ENCODE assay signal across 16 cellular contexts in genomic region chr6:125913145-125913544, GRCh38. TPM values are rescaled to one million over a fixed set of nuclear protein-coding genes. Genes with fewer than 3 reads are reported as not detected.
A peak's percentile ranks its signal among the peaks of the same experiment; 100 is the strongest.
DNase-seq lines count a peak whose midpoint lies in the region; ATAC-seq, FAIRE-seq and TF ChIP-seq lines count a peak whose summit lies in the region.
"Had no signal": no experiment of that assay in that cellular context is flagged by ENCODE, and none has a peak within 500 bp of the region (broad histone marks: within the 10 kb centered on the region; RNA-seq: fewer than 3 reads in every experiment).

No MANE protein-coding gene starts in this region.

- H2AK9ac ChIP-seq in IMR-90 (replicated peaks; ENCODE audit: low read depth, low read length, poor library complexity): no peak overlapping the region

- H4K8ac ChIP-seq in IMR-90 (ENCODE audit: low read depth in 2 of 2, low read length in 2 of 2) (no peak overlapping the region), mesendoderm (ENCODE audit: low read depth, low read length) (no peak overlapping the region)

- H3K56ac ChIP-seq in IMR-90 (ENCODE audit: extremely low read depth, insufficient read depth, low read length): no peak overlapping the region
- no peak overlapping the region for H3K56ac ChIP-seq in mesendoderm (ENCODE audit: low read length)

- CTCF ChIA-PET in A549 (lab: Yijun Ruan, JAX) (interaction anchor here (2.2 to 14.7 kb wide), 2 partner anchors 13 to 41 kb away, joined by 13 to 148 read pairs; partner anchors contain the start of gene HINT3), IMR-90 (lab: Yijun Ruan, JAX) (no interaction called here)

- TF ChIP-seq CTCF in A549 (IDR thresholded peaks at IDR 0.05) (no peak), IMR-90 (conservative IDR thresholded peaks at IDR 0.05; ENCODE audit: low read depth, low read length) (no peak), brain microvascular endothelial cell (IDR thresholded peaks at IDR 0.05; ENCODE audit: low read depth, low read length, missing control alignments) (no peak), lower lobe of right lung (IDR thresholded peaks at IDR 0.05) (no peak)

- H3K4ac ChIP-seq in IMR-90 (ENCODE audit: low read depth, low read length): no peak overlapping the region
- H3K4ac ChIP-seq in mesendoderm (ENCODE audit: low read depth, low read length): no peak overlapping the region

- 71% methylated on average over 1 of the region's 1 CpG for WGBS in A549 (ENCODE audit: missing lambda C conversion rate)
- no CpG with 5 or more reads among the region's 1 CpG for WGBS in IMR-90 (ENCODE audit: extremely low coverage in 2 of 2, insufficient read length in 1 of 2), 2 experiments
- no CpG with 5 or more reads among the region's 1 CpG for WGBS in mesendoderm (ENCODE audit: extremely low coverage, insufficient coverage, low lambda C conversion rate)

- in situ Hi-C loops in IMR-90 (cut with MboI; ENCODE audit: low sequenced_read_pairs) (no loop called here), brain microvascular endothelial cell (cut with HindIII; ENCODE audit: low pct_ligation_motif_present, low sequenced_read_pairs) (no loop called here)

- peak overlapping the region; percentile 51; the same call in 1 of the 2 replicates for H2BK20ac ChIP-seq in IMR-90 (ENCODE audit: low read depth, low read length)

- no peak overlapping the region for H3K14ac ChIP-seq in IMR-90 (replicated peaks; ENCODE audit: low read depth, low read length)

- dilution Hi-C loops in IMR-90 (cut with HindIII; ENCODE audit: low sequenced_read_pairs, unreplicated experiment): no loop called here

- H3K4me1 ChIP-seq in A549 (peaks cover 81% of the 10 kb centered on the region), IMR-90 (ENCODE audit: control insufficient read depth, insufficient read depth, low read length) (peaks cover 3% of the 10 kb centered on the region; the same call in 1 of the 2 replicates), lower lobe of right lung (peaks cover 2% of the 10 kb centered on the region), mesendoderm (ENCODE audit: control insufficient read depth, low read depth, low read length) (no peaks in the 10 kb centered on the region)

- intact Hi-C loops in IMR-90 (cut with micrococcal nuclease) (no loop called here), lower lobe of right lung (cut with DNase I) (no loop called here)

- H3K23ac ChIP-seq in IMR-90 (ENCODE audit: low read depth, low read length) (no peak overlapping the region), mesendoderm (ENCODE audit: low read length) (no peak overlapping the region)

- H3K4me3 ChIP-seq in A549: 0 out of 3 replicates have a peak overlapping the region, but pooled peaks have one; percentile 19
- H3K4me3 ChIP-seq in IMR-90 (ENCODE audit: insufficient read depth, low read depth, low read length): no peak overlapping the region
- H3K4me3 ChIP-seq in brain microvascular endothelial cell (ENCODE audit: low read depth, low read length): no peak overlapping the region
- no peak overlapping the region for H3K4me3 ChIP-seq in lower lobe of right lung
- H3K4me3 ChIP-seq in mesendoderm (ENCODE audit: low read length): no peak overlapping the region
- H3K4me3 ChIP-seq: MG63 had no signal

- ATAC-seq in A549: no peak
- ATAC-seq in IMR-90 (ENCODE audit: low read depth): no peak
- ATAC-seq in lower lobe of right lung: no peak
- ATAC-seq in GM18502 (IDR thresholded peaks at IDR 0.05; ENCODE audit: poor library complexity, unreplicated experiment): no peak

- no peak for DNase-seq in A549 (ENCODE audit: low read depth in 1 of 2, low spot score in 1 of 2)
- no peak for DNase-seq in IMR-90
- no peak for DNase-seq in brain microvascular endothelial cell
- no peak for DNase-seq in lower lobe of right lung
- no peak for DNase-seq in activated CD8-positive, alpha-beta memory T cell treated with anti-CD3 and anti-CD28 coated beads for 24 hours
- DNase-seq in mesendoderm: no peak
- no peak for DNase-seq in H4 (ENCODE audit: low spot score)
- DNase-seq: AML-193; DMS79; KG1; NCI-H1092 treated with DMSO at 0.1 percent for 48 hours; NCI-H1694 treated with DMSO at 0.1 percent for 48 hours; NK-92 treated with Interleukin-12 subunit alpha and Interleukin-12 subunit beta, amount 100 ng/mL, for 24 hours had no signal

- H2BK5ac ChIP-seq in IMR-90 (ENCODE audit: low read depth, low read length, poor library complexity, severe bottlenecking) (peak overlapping the region; percentile 94), mesendoderm (ENCODE audit: low read length) (no peak overlapping the region)

- H3K27me3 ChIP-seq in IMR-90 (ENCODE audit: control insufficient read depth, insufficient read depth, low read length): no peaks in the 10 kb centered on the region
- H3K27me3 ChIP-seq in brain microvascular endothelial cell (replicated peaks): no peaks in the 10 kb centered on the region
- no peaks in the 10 kb centered on the region for H3K27me3 ChIP-seq in lower lobe of right lung (ENCODE audit: low read depth)
- no peaks in the 10 kb centered on the region for H3K27me3 ChIP-seq in mesendoderm (ENCODE audit: insufficient read depth, low read length, poor library complexity)
- H3K27me3 ChIP-seq: MG63 had no signal

- H3K79me1 ChIP-seq in IMR-90 (ENCODE audit: low read depth in 1 of 2, low read length in 2 of 2): no peaks in the 10 kb centered on the region
- no peaks in the 10 kb centered on the region for H3K79me1 ChIP-seq in mesendoderm (ENCODE audit: low read length)

- no peaks in the 10 kb centered on the region for H3K79me2 ChIP-seq in mesendoderm (ENCODE audit: control insufficient read depth, insufficient read depth, low read length)

- no peak overlapping the region for H2AFZ ChIP-seq in IMR-90 (replicated peaks; ENCODE audit: low read length, poor library complexity)

- FAIRE-seq in A549 (lab: Jason Lieb, UNC): no peak
- FAIRE-seq: GM12891 had no signal

- TF ChIP-seq EP300 in A549 (IDR thresholded peaks at IDR 0.05): no peak

- H4K5ac ChIP-seq in IMR-90 (ENCODE audit: low read depth, low read length): no peak overlapping the region
- no peak overlapping the region for H4K5ac ChIP-seq in mesendoderm (ENCODE audit: low read length)

- H2BK15ac ChIP-seq in IMR-90 (ENCODE audit: low read depth, low read length) (peak overlapping the region; percentile 41; the same call in 1 of the 3 replicates), mesendoderm (replicated peaks; ENCODE audit: low read depth) (no peak overlapping the region)

- H3K9ac ChIP-seq in IMR-90 (ENCODE audit: low read depth, low read length) (no peak overlapping the region), mesendoderm (ENCODE audit: low read length) (no peak overlapping the region)

- peaks cover 8% of the 10 kb centered on the region for H3K9me1 ChIP-seq in IMR-90 (ENCODE audit: insufficient read depth, low read length)

- TF ChIP-seq RAD21 in A549 (conservative IDR thresholded peaks at IDR 0.05 in 1 of 2, IDR thresholded peaks at IDR 0.05 in 1 of 2): no peak
- no peak for TF ChIP-seq RAD21 in IMR-90 (IDR thresholded peaks at IDR 0.05; ENCODE audit: low read length)

- H3K18ac ChIP-seq in IMR-90 (ENCODE audit: low read depth, low read length) (peak overlapping the region; percentile 89), mesendoderm (ENCODE audit: low read length) (no peak overlapping the region)

- POLR2A ChIA-PET in A549 (lab: Yijun Ruan, JAX): interaction anchor here (0.6 kb wide), 1 partner anchor 11 kb away, joined by 4 read pairs; no protein-coding TSS in a partner anchor
- POLR2A ChIA-PET in IMR-90 (lab: Charles Lee; ENCODE audit: unreplicated experiment): no interaction called here

- H2AK5ac ChIP-seq in IMR-90 (ENCODE audit: low read depth, low read length) (peak overlapping the region; percentile 68; the same call in 1 of the 2 replicates), mesendoderm (ENCODE audit: low read length) (no peak overlapping the region)

- H2BK120ac ChIP-seq in IMR-90 (ENCODE audit: low read depth, low read length): no peak overlapping the region
- no peak overlapping the region for H2BK120ac ChIP-seq in mesendoderm (ENCODE audit: low read depth, low read length)

- no peaks in the 10 kb centered on the region for H3K9me3 ChIP-seq in A549
- H3K9me3 ChIP-seq in IMR-90 (ENCODE audit: control insufficient read depth, insufficient read depth, low read length): no peaks in the 10 kb centered on the region
- H3K9me3 ChIP-seq in lower lobe of right lung: no peaks in the 10 kb centered on the region
- H3K9me3 ChIP-seq: MG63 had no signal

- H4K20me1 ChIP-seq in IMR-90 (ENCODE audit: insufficient read depth, low read length): no peaks in the 10 kb centered on the region

- peak overlapping the region; percentile 77 for H3K4me2 ChIP-seq in A549
- no peak overlapping the region for H3K4me2 ChIP-seq in IMR-90 (ENCODE audit: low read depth, low read length)
- no peak overlapping the region for H3K4me2 ChIP-seq in mesendoderm (ENCODE audit: low read length)

- H3K27ac ChIP-seq in A549 (peak overlapping the region; percentile 70 to 74), IMR-90 (ENCODE audit: insufficient read depth, low read length) (peak overlapping the region; percentile 54; the same call in 1 of the 2 replicates), brain microvascular endothelial cell (peak overlapping the region; percentile 39), lower lobe of right lung (peak overlapping the region; percentile 22), mesendoderm (ENCODE audit: low read depth, low read length) (no peak overlapping the region)

- no TSS peak for BruUV-seq in IMR-90 (replicated peaks; lab: Mats Ljungman, UMichigan)

- TF ChIP-seq POLR2A in A549 (IDR thresholded peaks at IDR 0.05; ENCODE audit: low read length) (no peak), IMR-90 (IDR thresholded peaks at IDR 0.05; ENCODE audit: low read depth, low read length) (no peak)

- no peak overlapping the region for H4K91ac ChIP-seq in IMR-90 (ENCODE audit: insufficient read depth, low read depth, low read length)

- H3K36me3 ChIP-seq in IMR-90 (ENCODE audit: control insufficient read depth, insufficient read depth, low read length) (peaks cover 5% of the 10 kb centered on the region), brain microvascular endothelial cell (replicated peaks) (peaks cover 23% of the 10 kb centered on the region), lower lobe of right lung (peaks cover 27% of the 10 kb centered on the region), mesendoderm (ENCODE audit: control insufficient read depth, insufficient read depth, low read length) (no peaks in the 10 kb centered on the region)
- H3K36me3 ChIP-seq: MG63 had no signal

RNA-seq across cellular contexts. Expression of gene HINT3, which starts 43.4 kb away (rescaled TPM):
- 4.7 and 7.2 TPM in 2 replicates for polyA plus RNA-seq in A549 (2011; rRNA removed)
- 2.1 and 2.9 TPM in 2 replicates for polyA plus RNA-seq in A549 (2012; cell fraction: cytosol; rRNA removed)
- polyA plus RNA-seq in A549 (2012; cell fraction: nucleus; rRNA removed): 1.1 and 1.9 TPM in 2 replicates
- polyA plus RNA-seq in A549 (2017; fragmentation: RNase III; extraction: RNeasy Plus Mini Kit Qiagen cat#74134 plus additional on column Dnase treatment): 13.0 to 13.8 TPM (median 13.5 TPM) in 3 replicates
- polyA minus RNA-seq in A549 (2011; rRNA and poly(A)+ RNA removed): 1.5 and 1.6 TPM in 2 replicates
- 6.5 and 9.4 TPM in 2 replicates for total RNA-seq in IMR-90 (2012; rRNA removed)
- 2.3 and 3.4 TPM in 2 replicates for polyA plus RNA-seq in IMR-90 (2012; rRNA removed)
- 2.0 and 2.6 TPM in 2 replicates for polyA plus RNA-seq in IMR-90 (2012; cell fraction: cytosol; rRNA removed)
- polyA plus RNA-seq in IMR-90 (2012; cell fraction: nucleus; rRNA removed; ENCODE audit: low replicate concordance): 0.77 and 1.2 TPM in 2 replicates
- 28.3 TPM for total RNA-seq in lower lobe of right lung
- polyA plus RNA-seq in mesendoderm (2013, experiment 1 of 2): 5.1 TPM
- polyA plus RNA-seq in mesendoderm (2013, experiment 2 of 2): 5.2 TPM
- 10.0 and 10.6 TPM in 2 replicates for total RNA-seq in H4 (2014; rRNA removed; shearing (Covaris generic))
